ENCODE assay signal across 23 cellular contexts in genomic region chr20:43832961-43833360, GRCh38.
A peak's percentile ranks its signal among the peaks of the same experiment; 100 is the strongest.
DNase-seq lines count a peak whose midpoint lies in the region; ATAC-seq and TF ChIP-seq lines count a peak whose summit lies in the region.
"Had no signal": no experiment of that assay in that cellular context is flagged by ENCODE, and none has a peak within 500 bp of the region (broad histone marks: within the 10 kb centered on the region; RNA-seq: fewer than 3 reads in every experiment).

No MANE protein-coding gene starts in this region.

- H2BK5ac ChIP-seq in neuronal stem cell (ENCODE audit: low read length), result peak overlapping the region; percentile 32

- H2BK120ac ChIP-seq in neuronal stem cell (ENCODE audit: low read depth, low read length), result peak overlapping the region; percentile 32

- 64 to 80% (median 74%) methylated on average over 4 of the region's 4 CpGs for WGBS in heart left ventricle, 4 donors
- no CpG with 5 or more reads among the region's 4 CpGs for WGBS in neuronal stem cell (ENCODE audit: extremely low coverage in 2 of 2, insufficient read length in 2 of 2, insufficient replicate concordance in 1 of 2), 2 donors
- WGBS in ovary, 3 donors, result 70 to 84% (median 74%) methylated on average over 4 of the region's 4 CpGs

- H4K8ac ChIP-seq in neuronal stem cell (ENCODE audit: low read depth, low read length), result no peak overlapping the region

- H3K4me1 ChIP-seq in right atrium auricular region, result no peaks in the 10 kb centered on the region
- H3K4me1 ChIP-seq in heart left ventricle, result no peaks in the 10 kb centered on the region
- H3K4me1 ChIP-seq in RWPE2 (ENCODE audit: insufficient read depth, poor library complexity, severe bottlenecking), result no peaks in the 10 kb centered on the region
- peaks cover 0 to 3% of the 10 kb centered on the region in 2 donors for H3K4me1 ChIP-seq in neuronal stem cell (ENCODE audit: control insufficient read depth in 2 of 2, insufficient read depth in 1 of 2, low read depth in 1 of 2, low read length in 2 of 2)
- no peaks in the 10 kb centered on the region for H3K4me1 ChIP-seq in ovary (ENCODE audit: insufficient read depth)
- H3K4me1 ChIP-seq: BE2C, BLaER1 had no signal

- no peak overlapping the region for H3K9ac ChIP-seq in neuronal stem cell (ENCODE audit: low read depth, low read length, poor library complexity)
- H3K9ac ChIP-seq: BLaER1 had no signal

- no peak for ATAC-seq in heart left ventricle
- no peak for ATAC-seq in RWPE2 (ENCODE audit: low read depth)
- ATAC-seq in left colon, result no peak
- ATAC-seq: GM12878 had no signal

- no peak overlapping the region for H3K23ac ChIP-seq in neuronal stem cell (ENCODE audit: low read depth, low read length, poor library complexity)

- TF ChIP-seq CTCF in right atrium auricular region (IDR thresholded peaks at IDR 0.05) (no peak), heart left ventricle (IDR thresholded peaks at IDR 0.05) (no peak), RWPE2 (IDR thresholded peaks at IDR 0.05; ENCODE audit: poor library complexity, severe bottlenecking) (no peak), ovary (IDR thresholded peaks at IDR 0.05) (no peak)

- H3K27ac ChIP-seq in right atrium auricular region, result no peak overlapping the region
- no peak overlapping the region for H3K27ac ChIP-seq in heart left ventricle
- no peak overlapping the region for H3K27ac ChIP-seq in RWPE2 (ENCODE audit: poor library complexity, severe bottlenecking)
- H3K27ac ChIP-seq in neuronal stem cell (replicated peaks; ENCODE audit: low read length), result no peak overlapping the region
- no peak overlapping the region for H3K27ac ChIP-seq in ovary
- H3K27ac ChIP-seq: BLaER1 had no signal

- H3K4me3 ChIP-seq in right atrium auricular region (no peak overlapping the region), heart left ventricle (no peak overlapping the region), RWPE2 (ENCODE audit: severe bottlenecking) (no peak overlapping the region), neuronal stem cell (ENCODE audit: low read length in 2 of 2) (no peak overlapping the region), ovary (no peak overlapping the region)
- H3K4me3 ChIP-seq: BLaER1, GM12878 had no signal

- no peak for TF ChIP-seq EP300 in ovary (IDR thresholded peaks at IDR 0.05)

- no peak for TF ChIP-seq POLR2A in heart left ventricle (IDR thresholded peaks at IDR 0.05)
- TF ChIP-seq POLR2A in ovary (IDR thresholded peaks at IDR 0.05), result no peak

- H3K14ac ChIP-seq in neuronal stem cell (ENCODE audit: low read length), result no peak overlapping the region

- intact Hi-C loops in heart left ventricle (cut with DNase I) (loop anchor here in 1 of 10 donors (5.0 kb wide), 1 partner anchor 81 kb away; no protein-coding TSS in a partner anchor), ovary (cut with DNase I) (no loop called here), left colon (cut with DNase I, micrococcal nuclease) (no loop called here)

- no peak overlapping the region for H2AFZ ChIP-seq in neuronal stem cell (ENCODE audit: low read length)

- H4K91ac ChIP-seq in neuronal stem cell (ENCODE audit: low read depth, low read length, poor library complexity), result no peak overlapping the region

- peaks cover 0 to 15% of the 10 kb centered on the region in 2 donors for H3K9me3 ChIP-seq in right atrium auricular region
- peaks cover 0 to 8% (median 0%) of the 10 kb centered on the region in 12 donors for H3K9me3 ChIP-seq in heart left ventricle
- H3K9me3 ChIP-seq in RWPE2 (ENCODE audit: severe bottlenecking), result no peaks in the 10 kb centered on the region
- peaks cover 0 to 2% of the 10 kb centered on the region in 2 donors for H3K9me3 ChIP-seq in neuronal stem cell (replicated peaks in 1 of 2; ENCODE audit: control insufficient read depth in 2 of 2, insufficient read depth in 1 of 2, low read depth in 1 of 2, low read length in 2 of 2)
- no peaks in the 10 kb centered on the region for H3K9me3 ChIP-seq in ovary

- no peak overlapping the region for H2BK12ac ChIP-seq in neuronal stem cell (ENCODE audit: low read length)

- H3K27me3 ChIP-seq in right atrium auricular region (no peaks in the 10 kb centered on the region), heart left ventricle (peaks cover 0 to 32% (median 0%) of the 10 kb centered on the region in 9 donors), RWPE2 (ENCODE audit: insufficient read depth, poor library complexity, severe bottlenecking) (no peaks in the 10 kb centered on the region), neuronal stem cell (ENCODE audit: control insufficient read depth in 3 of 3, insufficient read depth in 3 of 3, low read depth in 1 of 3, low read length in 3 of 3) (no peaks in the 10 kb centered on the region), ovary (no peaks in the 10 kb centered on the region)
- H3K27me3 ChIP-seq: BE2C, BLaER1 had no signal

- no peak overlapping the region for H3K4me2 ChIP-seq in neuronal stem cell (ENCODE audit: insufficient read depth, low read length, poor library complexity, severe bottlenecking)
- H3K4me2 ChIP-seq: BLaER1 had no signal

- H3K4ac ChIP-seq in neuronal stem cell (ENCODE audit: low read length), result no peak overlapping the region

- H2BK15ac ChIP-seq in neuronal stem cell (ENCODE audit: low read length), result no peak overlapping the region

- H3K18ac ChIP-seq in neuronal stem cell (ENCODE audit: low read length), result no peak overlapping the region

- peak overlapping the region; percentile 19 for H2AK5ac ChIP-seq in neuronal stem cell (ENCODE audit: low read depth, low read length)

- H3K36me3 ChIP-seq in right atrium auricular region (no peaks in the 10 kb centered on the region), heart left ventricle (no peaks in the 10 kb centered on the region), RWPE2 (ENCODE audit: low read depth) (no peaks in the 10 kb centered on the region), neuronal stem cell (replicated peaks in 1 of 2; ENCODE audit: control insufficient read depth in 2 of 2, insufficient read depth in 2 of 2, low read length in 2 of 2) (no peaks in the 10 kb centered on the region), ovary (no peaks in the 10 kb centered on the region)
- H3K36me3 ChIP-seq: BE2C, BLaER1 had no signal

- DNase-seq in right atrium auricular region (ENCODE audit: low spot score) (peak; percentile 50), heart left ventricle (no peak), RWPE2 (ENCODE audit: low spot score) (peak; percentile 62), neuronal stem cell (ENCODE audit: low spot score) (no peak), ovary (no peak), left colon (no peak)
- DNase-seq in stimulated activated CD4-positive, alpha-beta T cell treated with anti-CD3 and anti-CD28 coated beads, Interleukin-12 subunit alpha, Interleukin-12 subunit beta, amount 100 ng/mL, for 4 hours, result no peak
- DNase-seq: 8988T; ACHN; BE2C; CD4-positive, alpha-beta memory T cell; CD4-positive, CD25-positive, alpha-beta regulatory T cell; CD8-positive, alpha-beta memory T cell; COR-L47; DMS 273 treated with DMSO at 0.1 percent for 48 hours; DMS153; DMS53; DMS79; DND-41; EL; GDM1 had no signal

- H3K79me1 ChIP-seq in neuronal stem cell (ENCODE audit: low read depth, low read length), result no peaks in the 10 kb centered on the region

Comparison
In these comparisons a context has a peak if more than half of its experiments do, and no peak if none do; other contexts are left out.
1. DNase-seq: peak in right atrium auricular region (single experiment) and RWPE2 (single experiment); none in heart left ventricle (0 of 5), neuronal stem cell (single experiment), ovary (0 of 5), left colon (0 of 2) and stimulated activated CD4-positive, alpha-beta T cell treated with anti-CD3 and anti-CD28 coated beads, Interleukin-12 subunit alpha, Interleukin-12 subunit beta, amount 100 ng/mL, for 4 hours (single experiment).